Comparison of ENCODE assay signal across 9 cellular contexts in genomic region chr2:181036848-181037603, GRCh38. TPM values are rescaled to one million over a fixed set of nuclear protein-coding genes. Genes with fewer than 3 reads are reported as not detected.
DNase-seq lines count a peak whose midpoint lies in the region; ATAC-seq and TF ChIP-seq lines count a peak whose summit lies in the region.
"Had no signal": no experiment of that assay in that cellular context is flagged by ENCODE, and none has a peak within 500 bp of the region (broad histone marks: within the 10 kb centered on the region; RNA-seq: fewer than 3 reads in every experiment).

No MANE protein-coding gene starts in this region.

- DNase-seq in NCI-H69 (lab: John Stamatoyannopoulos, UW) (peak; percentile 7), foreskin keratinocyte (peak; percentile 66 to 86), NCI-H1105 (lab: John Stamatoyannopoulos, UW) (no peak), DMS153 treated with DMSO at 0.1 percent for 48 hours (lab: John Stamatoyannopoulos, UW; ENCODE audit: unreplicated experiment) (no peak), NCI-H2029 (lab: John Stamatoyannopoulos, UW) (no peak), NCI-H1048 (lab: John Stamatoyannopoulos, UW) (no peak)
- DNase-seq: head of caudate nucleus had no signal

- ATAC-seq in GM18498 (IDR thresholded peaks at IDR 0.05; ENCODE audit: unreplicated experiment) (peak; percentile 79), GM21737 (IDR thresholded peaks at IDR 0.05; ENCODE audit: unreplicated experiment) (peak; percentile 55), foreskin keratinocyte (peak; percentile 98)

- H3K4me1 ChIP-seq in foreskin keratinocyte = peaks cover 23% of the 10 kb centered on the region

- H3K27me3 ChIP-seq in foreskin keratinocyte = no peaks in the 10 kb centered on the region

- TF ChIP-seq CTCF in foreskin keratinocyte (conservative IDR thresholded peaks at IDR 0.05) = no peak

- peak overlapping the region; percentile 7 for H3K27ac ChIP-seq in foreskin keratinocyte

RNA-seq across cellular contexts. Expression of gene UBE2E3, which starts 56.6 kb away (rescaled TPM):
- total RNA-seq in foreskin keratinocyte = 61.3 and 72.3 TPM in 2 replicates
- polyA plus RNA-seq in foreskin keratinocyte = 85.4 and 89.0 TPM in 2 replicates

Comparison
In these comparisons a context has a peak if more than half of its experiments do, and no peak if none do; other contexts are left out.
1. DNase-seq: peak in NCI-H69 (single experiment) and foreskin keratinocyte (2 of 2); none in NCI-H1105 (single experiment), DMS153 treated with DMSO at 0.1 percent for 48 hours (single experiment), NCI-H2029 (single experiment) and NCI-H1048 (single experiment).
2. Peak in every context shown above with its lines, with median percentiles within 50 percentile points of each other: ATAC-seq.